In the genomic region with DNA sequence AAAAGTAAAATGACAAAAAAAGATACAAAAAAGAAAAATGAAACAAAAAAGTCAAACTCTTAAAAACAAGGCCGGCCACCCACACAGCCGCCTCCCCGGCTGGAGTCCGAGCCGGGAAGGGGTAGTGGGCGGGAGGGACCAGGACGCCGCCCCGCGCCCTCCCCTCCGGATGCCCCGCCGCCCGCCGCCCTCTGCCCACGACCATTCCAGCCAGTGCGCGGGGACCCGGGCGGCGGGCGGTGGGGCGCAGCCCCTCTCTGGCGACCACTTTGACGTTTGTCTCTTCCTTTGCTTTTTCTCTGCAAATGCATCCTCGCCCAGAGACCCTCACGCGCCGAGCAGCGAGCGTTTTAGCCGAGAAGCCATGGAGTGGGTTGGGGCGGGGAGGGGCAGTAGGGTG, we compare ENCODE assay signal across 28 cellular contexts.
"Had no signal": no experiment of that assay in that cellular context is flagged by ENCODE, and none has a peak within 500 bp of the region (broad histone marks: within the 10 kb centered on the region; RNA-seq: fewer than 3 reads in every experiment).

No MANE protein-coding gene starts in this region.

- DNase-seq: activated CD4-positive, alpha-beta memory T cell treated with anti-CD3 and anti-CD28 coated beads, Interleukin-2, amount 10 ng/mL, durations not matched to agents 7 days and 5 days; activated CD4-positive, alpha-beta T cell treated with anti-CD3 and anti-CD28 coated beads for 1 hour; activated CD4-positive, alpha-beta T cell treated with anti-CD3 and anti-CD28 coated beads for 4 hours; activated CD4-positive, alpha-beta T cell treated with anti-CD3 and anti-CD28 coated beads, Interleukin-2, amount 10 ng/mL, durations not matched to agents 7 days and 5 days; activated CD4-positive, alpha-beta T cell treated with anti-CD3 and anti-CD28 coated beads, Interleukin-2, amount 50 U/mL, for 4 hours; activated CD8-positive, alpha-beta memory T cell treated with anti-CD3 and anti-CD28 coated beads, Interleukin-2, amount 50 U/mL, for 48 hours; activated effector memory CD4-positive, alpha-beta T cell treated with anti-CD3 and anti-CD28 coated beads, Interleukin-2, amount 50 U/mL, for 16 hours; activated naive CD4-positive, alpha-beta T cell treated with anti-CD3 and anti-CD28 coated beads for 36 hours; activated naive CD8-positive, alpha-beta T cell treated with anti-CD3 and anti-CD28 coated beads for 36 hours; activated naive CD8-positive, alpha-beta T cell treated with anti-CD3 and anti-CD28 coated beads, Interleukin-2, amount 50 U/mL, for 24 hours; activated T-cell treated with anti-CD3 and anti-CD28 coated beads for 4 hours; activated T-cell treated with anti-CD3 and anti-CD28 coated beads, Interleukin-2, amount 50 U/mL, for 48 hours; adrenal gland; amygdala; aorta; body of pancreas; central memory CD4-positive, alpha-beta T cell; cerebellar nuclear complex; colonic mucosa; effector CD8-positive, alpha-beta T cell; foreskin fibroblast; heart right ventricle; T-helper 2 cell had no signal

- H3K27ac Mint-ChIP-seq: activated CD4-positive, alpha-beta memory T cell treated with anti-CD3 and anti-CD28 coated beads, Interleukin-2, amount 10 ng/mL, durations not matched to agents 7 days and 5 days; activated CD4-positive, alpha-beta T cell treated with anti-CD3 and anti-CD28 coated beads, Interleukin-2, amount 10 ng/mL, durations not matched to agents 7 days and 5 days; activated naive CD4-positive, alpha-beta T cell treated with anti-CD3 and anti-CD28 coated beads for 36 hours; activated naive CD8-positive, alpha-beta T cell treated with anti-CD3 and anti-CD28 coated beads, Interleukin-2, amount 50 U/mL, for 24 hours; activated T-helper 2 cell treated with anti-CD3 and anti-CD28 coated beads, Interferon-gamma antibody, Interleukin-2, Interleukin-4, amounts not matched to agents 10 μg/mL and 5 μg/mL and 100 μg/mL, durations not matched to agents 14 hours and 24 hours and 36 hours; WTC11 had no signal

- H3K27me3 ChIP-seq: adrenal gland, body of pancreas, cardiac muscle cell, colonic mucosa, heart right ventricle had no signal

- H3K27ac ChIP-seq: adrenal gland, body of pancreas, cardiac muscle cell, colonic mucosa, heart right ventricle had no signal

- H3K27me3 Mint-ChIP-seq: activated CD4-positive, alpha-beta memory T cell treated with anti-CD3 and anti-CD28 coated beads, Interleukin-2, amount 10 ng/mL, durations not matched to agents 7 days and 5 days; activated CD4-positive, alpha-beta T cell treated with anti-CD3 and anti-CD28 coated beads, Interleukin-2, amount 10 ng/mL, durations not matched to agents 7 days and 5 days; activated naive CD4-positive, alpha-beta T cell treated with anti-CD3 and anti-CD28 coated beads, Interleukin-2, amount 50 U/mL, for 24 hours; activated naive CD8-positive, alpha-beta T cell treated with anti-CD3 and anti-CD28 coated beads for 36 hours; activated naive CD8-positive, alpha-beta T cell treated with anti-CD3 and anti-CD28 coated beads, Interleukin-2, amount 50 U/mL, for 24 hours had no signal

- H3K9me3 Mint-ChIP-seq: activated CD4-positive, alpha-beta memory T cell treated with anti-CD3 and anti-CD28 coated beads, Interleukin-2, amount 10 ng/mL, durations not matched to agents 7 days and 5 days; activated CD4-positive, alpha-beta T cell treated with anti-CD3 and anti-CD28 coated beads, Interleukin-2, amount 10 ng/mL, durations not matched to agents 7 days and 5 days; activated naive CD4-positive, alpha-beta T cell treated with anti-CD3 and anti-CD28 coated beads for 36 hours; activated naive CD4-positive, alpha-beta T cell treated with anti-CD3 and anti-CD28 coated beads, Interleukin-2, amount 50 U/mL, for 24 hours; activated naive CD8-positive, alpha-beta T cell treated with anti-CD3 and anti-CD28 coated beads for 36 hours; activated naive CD8-positive, alpha-beta T cell treated with anti-CD3 and anti-CD28 coated beads, Interleukin-2, amount 50 U/mL, for 24 hours; activated T-helper 1 cell treated with anti-CD3 and anti-CD28 coated beads, Interleukin-12 subunit alpha, Interleukin-12 subunit beta, Interleukin-2, Interleukin-4 antibody, amounts not matched to agents 30 ng/mL and 10 ng/mL and 1 ng/mL, durations not matched to agents 14 hours and 24 hours and 36 hours; activated T-helper 2 cell treated with anti-CD3 and anti-CD28 coated beads, Interferon-gamma antibody, Interleukin-2, Interleukin-4, amounts not matched to agents 10 μg/mL and 5 μg/mL and 100 μg/mL, durations not matched to agents 14 hours and 24 hours and 36 hours; WTC11 had no signal

- H3K9me3 ChIP-seq: adrenal gland, body of pancreas, colonic mucosa, heart right ventricle had no signal

- H3K4me3 ChIP-seq: adrenal gland, body of pancreas, cardiac muscle cell, colonic mucosa, heart right ventricle had no signal

- H3K4me3 Mint-ChIP-seq: activated CD4-positive, alpha-beta memory T cell treated with anti-CD3 and anti-CD28 coated beads, Interleukin-2, amount 10 ng/mL, durations not matched to agents 7 days and 5 days; activated CD4-positive, alpha-beta T cell treated with anti-CD3 and anti-CD28 coated beads, Interleukin-2, amount 10 ng/mL, durations not matched to agents 7 days and 5 days; activated naive CD4-positive, alpha-beta T cell treated with anti-CD3 and anti-CD28 coated beads for 36 hours; activated naive CD4-positive, alpha-beta T cell treated with anti-CD3 and anti-CD28 coated beads, Interleukin-2, amount 50 U/mL, for 24 hours; activated naive CD8-positive, alpha-beta T cell treated with anti-CD3 and anti-CD28 coated beads for 36 hours; activated naive CD8-positive, alpha-beta T cell treated with anti-CD3 and anti-CD28 coated beads, Interleukin-2, amount 50 U/mL, for 24 hours; activated T-helper 1 cell treated with anti-CD3 and anti-CD28 coated beads, Interleukin-12 subunit alpha, Interleukin-12 subunit beta, Interleukin-2, Interleukin-4 antibody, amounts not matched to agents 30 ng/mL and 10 ng/mL and 1 ng/mL, durations not matched to agents 14 hours and 24 hours and 36 hours; WTC11 had no signal

- H3K36me3 Mint-ChIP-seq: activated naive CD8-positive, alpha-beta T cell treated with anti-CD3 and anti-CD28 coated beads for 36 hours had no signal

- H3K4me1 Mint-ChIP-seq: activated CD4-positive, alpha-beta memory T cell treated with anti-CD3 and anti-CD28 coated beads, Interleukin-2, amount 10 ng/mL, durations not matched to agents 7 days and 5 days; activated CD4-positive, alpha-beta T cell treated with anti-CD3 and anti-CD28 coated beads, Interleukin-2, amount 10 ng/mL, durations not matched to agents 7 days and 5 days; activated naive CD4-positive, alpha-beta T cell treated with anti-CD3 and anti-CD28 coated beads, Interleukin-2, amount 50 U/mL, for 24 hours; activated naive CD8-positive, alpha-beta T cell treated with anti-CD3 and anti-CD28 coated beads for 36 hours; activated naive CD8-positive, alpha-beta T cell treated with anti-CD3 and anti-CD28 coated beads, Interleukin-2, amount 50 U/mL, for 24 hours; WTC11 had no signal

- H3K4me1 ChIP-seq: adrenal gland, colonic mucosa had no signal

- H3K36me3 ChIP-seq: colonic mucosa had no signal
